ENCODE assay signal across 8 cellular contexts in the genomic region with DNA sequence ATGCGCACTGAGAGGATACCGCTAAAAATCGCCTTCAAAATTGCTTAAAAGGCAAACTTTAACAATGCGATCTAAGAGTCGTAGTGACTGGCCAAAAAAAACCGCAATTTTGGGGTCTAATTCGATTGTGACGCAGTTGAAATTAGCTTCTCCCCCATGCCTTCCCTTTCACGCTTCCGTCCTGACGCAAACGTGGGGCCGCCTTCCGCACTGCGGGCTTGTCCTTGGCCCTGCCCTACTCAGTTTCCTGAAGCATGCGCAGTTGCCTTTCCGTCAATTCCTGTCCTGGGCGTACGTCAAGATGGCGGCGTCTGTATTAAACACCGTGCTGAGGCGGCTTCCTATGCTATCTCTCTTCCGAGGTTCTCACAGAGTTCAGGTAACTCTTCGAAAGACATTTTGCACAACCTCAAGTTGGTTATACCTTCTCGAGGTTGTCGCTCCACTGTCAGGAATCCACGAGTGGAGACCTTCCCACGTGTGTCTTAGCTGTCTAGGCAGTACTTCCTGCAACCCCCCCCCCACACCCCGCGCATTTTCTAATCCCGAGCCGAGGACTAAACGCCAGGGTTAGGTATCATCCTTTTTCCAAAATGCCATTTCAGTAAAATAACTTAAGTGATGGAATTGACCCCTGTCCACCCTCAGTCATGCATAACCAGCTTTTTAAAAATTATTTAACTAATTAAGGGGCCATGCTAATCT.
DNase-seq lines count a peak whose midpoint lies in the region; ATAC-seq lines count a peak whose summit lies in the region.

MRPS18B (plus strand) TSS at position 276 of the 705 bp plus-strand sequence; CDS start at position 302, 26 bp downstream.

- DNase-seq in AG08395 (ENCODE audit: low spot score): peak; percentile 96
- peak; percentile 99 for DNase-seq in NCI-H345 treated with DMSO at 0.1 percent for 48 hours (lab: John Stamatoyannopoulos, UW; ENCODE audit: unreplicated experiment)
- DNase-seq in activated CD4-positive, CD25-positive, alpha-beta regulatory T cell treated with anti-CD3 and anti-CD28 coated beads, Interleukin-2, amount 50 U/mL, for 16 hours (ENCODE audit: low read depth, low spot score): peak; percentile 98
- peak; percentile 91 to 97 for DNase-seq in central memory CD8-positive, alpha-beta T cell (ENCODE audit: low spot score in 2 of 2)
- DNase-seq in islet precursor cell: peak; percentile 97
- DNase-seq in stimulated activated CD4-positive, alpha-beta T cell treated with anti-CD3 and anti-CD28 coated beads, Interleukin-12 subunit alpha, Interleukin-12 subunit beta, amount 100 ng/mL, for 48 hours (ENCODE audit: low read depth in 2 of 3, low spot score in 1 of 3): peak; percentile 93 to 95 (median 94)

- ATAC-seq in GM19023 (IDR thresholded peaks at IDR 0.05; ENCODE audit: unreplicated experiment): peak; percentile 79
- peak; percentile 73 for ATAC-seq in HG03280 (IDR thresholded peaks at IDR 0.05; ENCODE audit: unreplicated experiment)
- ATAC-seq in central memory CD8-positive, alpha-beta T cell (replicated peaks; ENCODE audit: extremely low read depth, poor library complexity, severe bottlenecking): peak; percentile 82

- H3K4me1 Mint-ChIP-seq in central memory CD8-positive, alpha-beta T cell: peaks cover 48% of the 10 kb centered on the region

- no peaks in the 10 kb centered on the region for H3K27me3 Mint-ChIP-seq in central memory CD8-positive, alpha-beta T cell

- H3K36me3 Mint-ChIP-seq in central memory CD8-positive, alpha-beta T cell (ENCODE audit: insufficient read depth): peaks cover 67% of the 10 kb centered on the region

- peak within 1 kb of the TSS; percentile 99 for H3K27ac Mint-ChIP-seq in central memory CD8-positive, alpha-beta T cell (ENCODE audit: low read depth)

- no peaks in the 10 kb centered on the region for H3K9me3 Mint-ChIP-seq in central memory CD8-positive, alpha-beta T cell

- peak within 1 kb of the TSS; percentile 93 for H3K4me3 Mint-ChIP-seq in central memory CD8-positive, alpha-beta T cell

Comparison
In these comparisons a context has a peak if more than half of its experiments do, and no peak if none do; other contexts are left out.
1. Peak in every context shown above with its lines: DNase-seq and ATAC-seq.